8 cellular contexts compared by ENCODE assay signal in genomic region chr1:224182866-224183590, GRCh38. TPM values are rescaled to one million over a fixed set of nuclear protein-coding genes. Genes with fewer than 3 reads are reported as not detected.
DNase-seq lines count a peak whose midpoint lies in the region; ATAC-seq and TF ChIP-seq lines count a peak whose summit lies in the region.

Gene DEGS1, plus strand, starts transcription at chr1:224183240. Its CDS starts 97 bp downstream, at chr1:224183337.

- intact Hi-C loops in CD8-positive, alpha-beta T cell (cut with DNase I, micrococcal nuclease), result loop anchor here (1.0 to 10.0 kb wide), 12 partner anchors 13 to 1471 kb away; partner anchors contain the start of genes FBXO28 (in 2 of the 2), TP53BP2 (in 2 of the 2), WDR26 (in 2 of the 2) and AIDA (in 1 of the 2)

- ATAC-seq in CD8-positive, alpha-beta T cell, result peak; percentile 77
- ATAC-seq in GM19452 (IDR thresholded peaks at IDR 0.05; ENCODE audit: unreplicated experiment) (peak; percentile 64), HG03571 (IDR thresholded peaks at IDR 0.05; ENCODE audit: unreplicated experiment) (peak; percentile 59)
- peak; percentile 85 for ATAC-seq in activated CD8-positive, alpha-beta T cell treated with anti-CD3 and anti-CD28 coated beads, Interleukin-2, amount 10 ng/mL, durations not matched to agents 7 days and 5 days

- POLR2A ChIA-PET in CD8-positive, alpha-beta T cell (lab: Charles Lee), result interaction anchor here (0.6 to 2.1 kb wide), 16 partner anchors 9 to 1817 kb away, joined by 3 to 14 read pairs (median 4); partner anchors contain the start of genes FBXO28, NVL, SDE2 and TP53BP2
- POLR2A ChIA-PET in activated CD8-positive, alpha-beta T cell treated with anti-CD3 and anti-CD28 coated beads, Interleukin-2, amount 10 ng/mL, durations not matched to agents 7 days and 5 days (lab: Charles Lee), result interaction anchor here (0.6 to 2.1 kb wide), 15 partner anchors 8 to 338 kb away, joined by 3 to 13 read pairs (median 4); partner anchors contain the start of genes FBXO28, NVL and TP53BP2

- TF ChIP-seq CTCF in CD8-positive, alpha-beta T cell (IDR thresholded peaks at IDR 0.05), result no peak

- no peaks in the 10 kb centered on the region for H3K9me3 ChIP-seq in CD8-positive, alpha-beta T cell (ENCODE audit: low read length)

- peaks cover 33% of the 10 kb centered on the region for H3K4me1 ChIP-seq in CD8-positive, alpha-beta T cell (ENCODE audit: insufficient read depth, low read length)

- peak; percentile 71 to 89 (median 80) for DNase-seq in CD8-positive, alpha-beta T cell
- peak; percentile 97 for DNase-seq in NCI-H82 (lab: John Stamatoyannopoulos, UW)
- DNase-seq in activated CD8-positive, alpha-beta T cell treated with anti-CD3 and anti-CD28 coated beads, Interleukin-2, amount 10 ng/mL, durations not matched to agents 7 days and 5 days, result peak; percentile 87
- peak; percentile 84 for DNase-seq in effector CD4-positive, alpha-beta T cell
- DNase-seq in medulla oblongata (ENCODE audit: extremely low spot score), result peak; percentile 88
- peak; percentile 52 for DNase-seq in stimulated activated CD8-positive, alpha-beta memory T cell treated with anti-CD3 and anti-CD28 coated beads, Interleukin-12 subunit alpha, Interleukin-12 subunit beta, amount 100 ng/mL, for 1 hour (ENCODE audit: low read depth)

- no peaks in the 10 kb centered on the region for H3K9me3 Mint-ChIP-seq in CD8-positive, alpha-beta T cell
- H3K9me3 Mint-ChIP-seq in activated CD8-positive, alpha-beta T cell treated with anti-CD3 and anti-CD28 coated beads, Interleukin-2, amount 10 ng/mL, durations not matched to agents 7 days and 5 days (ENCODE audit: insufficient read depth), result no peaks in the 10 kb centered on the region

- peak within 1 kb of the TSS; percentile 95 for H3K27ac Mint-ChIP-seq in CD8-positive, alpha-beta T cell
- peak within 1 kb of the TSS; percentile 90 for H3K27ac Mint-ChIP-seq in activated CD8-positive, alpha-beta T cell treated with anti-CD3 and anti-CD28 coated beads, Interleukin-2, amount 10 ng/mL, durations not matched to agents 7 days and 5 days

- H3K36me3 ChIP-seq in CD8-positive, alpha-beta T cell (ENCODE audit: insufficient read depth, low read length), result no peaks in the 10 kb centered on the region

- peak within 1 kb of the TSS; percentile 90 for H3K4me3 ChIP-seq in CD8-positive, alpha-beta T cell (ENCODE audit: low read depth, low read length)

- H3K4me1 Mint-ChIP-seq in CD8-positive, alpha-beta T cell (ENCODE audit: low read depth), result peaks cover 48% of the 10 kb centered on the region
- peaks cover 49% of the 10 kb centered on the region for H3K4me1 Mint-ChIP-seq in activated CD8-positive, alpha-beta T cell treated with anti-CD3 and anti-CD28 coated beads, Interleukin-2, amount 10 ng/mL, durations not matched to agents 7 days and 5 days (ENCODE audit: low read depth)

- no peaks in the 10 kb centered on the region for H3K27me3 Mint-ChIP-seq in CD8-positive, alpha-beta T cell (ENCODE audit: low read depth)
- H3K27me3 Mint-ChIP-seq in activated CD8-positive, alpha-beta T cell treated with anti-CD3 and anti-CD28 coated beads, Interleukin-2, amount 10 ng/mL, durations not matched to agents 7 days and 5 days (ENCODE audit: low read depth), result no peaks in the 10 kb centered on the region

- peaks cover 15% of the 10 kb centered on the region for H3K36me3 Mint-ChIP-seq in CD8-positive, alpha-beta T cell
- peaks cover 35% of the 10 kb centered on the region for H3K36me3 Mint-ChIP-seq in activated CD8-positive, alpha-beta T cell treated with anti-CD3 and anti-CD28 coated beads, Interleukin-2, amount 10 ng/mL, durations not matched to agents 7 days and 5 days (ENCODE audit: low read depth)

- CTCF ChIA-PET in CD8-positive, alpha-beta T cell (lab: Charles Lee), result interaction anchor here (0.8 to 1.8 kb wide), 5 partner anchors 10 to 69 kb away, joined by 3 to 6 read pairs (median 3); partner anchors contain the start of gene FBXO28
- CTCF ChIA-PET in activated CD8-positive, alpha-beta T cell treated with anti-CD3 and anti-CD28 coated beads, Interleukin-2, amount 10 ng/mL, durations not matched to agents 7 days and 5 days (lab: Charles Lee), result interaction anchor here (0.7 to 2.6 kb wide), 4 partner anchors 9 to 66 kb away, joined by 3 to 13 read pairs (median 4); no protein-coding TSS in a partner anchor

- no peaks in the 10 kb centered on the region for H3K27me3 ChIP-seq in CD8-positive, alpha-beta T cell (ENCODE audit: insufficient read depth, low read length)

- peak within 1 kb of the TSS; percentile 94 for H3K27ac ChIP-seq in CD8-positive, alpha-beta T cell (ENCODE audit: low read depth, low read length)

- peak within 1 kb of the TSS; percentile 90 for H3K4me3 Mint-ChIP-seq in CD8-positive, alpha-beta T cell
- peak within 1 kb of the TSS; percentile 91 for H3K4me3 Mint-ChIP-seq in activated CD8-positive, alpha-beta T cell treated with anti-CD3 and anti-CD28 coated beads, Interleukin-2, amount 10 ng/mL, durations not matched to agents 7 days and 5 days

RNA-seq across cellular contexts. Expression of gene DEGS1, which starts in this region (rescaled TPM):
- 10 to 100 TPM; 52.1 to 54.7 TPM for total RNA-seq in CD8-positive, alpha-beta T cell
- total RNA-seq in activated CD8-positive, alpha-beta T cell treated with anti-CD3 and anti-CD28 coated beads, Interleukin-2, amount 10 ng/mL, durations not matched to agents 7 days and 5 days, result 10 to 100 TPM; 71.3 to 77.2 TPM

Comparison
In these comparisons a context has a peak if more than half of its experiments do, and no peak if none do; other contexts are left out.
1. Peak in every context shown above with its lines: DNase-seq, ATAC-seq, H3K4me3 ChIP-seq and H3K27ac ChIP-seq.